In the genomic region with DNA sequence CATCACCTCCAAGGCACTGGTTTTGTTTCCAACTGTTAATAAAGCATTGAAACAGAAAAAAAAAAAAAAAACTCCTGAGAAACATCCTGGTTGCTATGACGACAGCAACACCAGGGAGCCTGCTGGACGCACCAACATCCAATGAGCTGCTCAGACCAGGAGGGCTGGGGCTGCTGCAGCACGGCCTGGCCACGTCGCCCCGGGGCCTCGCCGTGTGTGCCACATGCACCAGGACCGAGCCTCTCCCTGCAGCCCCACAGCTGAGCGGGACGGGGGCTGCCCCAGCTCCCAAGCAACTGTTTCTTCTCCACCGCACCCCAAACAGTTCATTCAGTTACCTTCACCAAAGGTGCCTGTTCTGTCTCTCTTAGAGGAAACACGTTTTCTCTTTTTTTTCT, we compare ENCODE assay signal across 10 cellular contexts. TPM values are rescaled to one million over a fixed set of nuclear protein-coding genes. Genes with fewer than 3 reads are reported as not detected.
DNase-seq lines count a peak whose midpoint lies in the region; ATAC-seq and TF ChIP-seq lines count a peak whose summit lies in the region.
"Had no signal": no experiment of that assay in that cellular context is flagged by ENCODE, and none has a peak within 500 bp of the region (broad histone marks: within the 10 kb centered on the region; RNA-seq: fewer than 3 reads in every experiment).

No MANE protein-coding gene starts in this region.

- H3K9me3 Mint-ChIP-seq in CD4-positive, alpha-beta T cell: no peaks in the 10 kb centered on the region
- H3K9me3 Mint-ChIP-seq in nephron progenitor cell: peaks cover 3% of the 10 kb centered on the region

- no TSS peak for BruUV-seq in Panc1 (replicated peaks; lab: Mats Ljungman, UMichigan)

- DNase-seq in CD4-positive, alpha-beta T cell: peak in 2 of 10 experiments; percentile 3 to 24
- DNase-seq in Panc1 (ENCODE audit: low read depth, low spot score) (no peak), foreskin keratinocyte (no peak), nephron progenitor cell (peak; percentile 34), DMS153 (lab: John Stamatoyannopoulos, UW) (no peak), HK-2 (ENCODE audit: unreplicated experiment) (no peak)
- DNase-seq in stimulated activated CD4-positive, alpha-beta T cell treated with anti-CD3 and anti-CD28 coated beads, Interleukin-12 subunit alpha, Interleukin-12 subunit beta, amount 100 ng/mL, for 4 hours: no peak
- DNase-seq: activated CD4-positive, alpha-beta T cell treated with anti-CD3 and anti-CD28 coated beads, Interleukin-2, amount 50 U/mL, for 48 hours had no signal

- no peak for TF ChIP-seq CTCF in CD4-positive, alpha-beta T cell (IDR thresholded peaks at IDR 0.05)
- TF ChIP-seq CTCF in Panc1 (IDR thresholded peaks at IDR 0.05) (no peak), foreskin keratinocyte (conservative IDR thresholded peaks at IDR 0.05) (no peak), nephron progenitor cell (IDR thresholded peaks at IDR 0.05) (no peak)

- H3K27me3 Mint-ChIP-seq in CD4-positive, alpha-beta T cell: no peaks in the 10 kb centered on the region
- peaks cover 24% of the 10 kb centered on the region for H3K27me3 Mint-ChIP-seq in nephron progenitor cell (ENCODE audit: low read depth, poor library complexity)

- no peaks in the 10 kb centered on the region for H3K9me3 ChIP-seq in CD4-positive, alpha-beta T cell (ENCODE audit: control insufficient read depth, low read length)
- no peaks in the 10 kb centered on the region for H3K9me3 ChIP-seq in Panc1 (ENCODE audit: control insufficient read depth, insufficient read depth, low read depth, low read length)

- H3K36me3 Mint-ChIP-seq in CD4-positive, alpha-beta T cell (ENCODE audit: low read depth): peaks cover 85% of the 10 kb centered on the region
- peaks cover 17% of the 10 kb centered on the region for H3K36me3 Mint-ChIP-seq in nephron progenitor cell (ENCODE audit: low read depth)

- no peak overlapping the region for H3K27ac ChIP-seq in CD4-positive, alpha-beta T cell (ENCODE audit: low read depth, low read length)
- H3K27ac ChIP-seq in Panc1 (ENCODE audit: low read length) (0 out of 2 replicates have a peak overlapping the region, but pooled peaks have one; percentile 34), foreskin keratinocyte (no peak overlapping the region)
- H3K27ac ChIP-seq: epithelial cell of prostate had no signal

- no peak for ATAC-seq in CD4-positive, alpha-beta T cell (ENCODE audit: poor library complexity)
- no peak for ATAC-seq in Panc1
- peak; percentile 16 for ATAC-seq in foreskin keratinocyte
- no peak for ATAC-seq in GM21423 (IDR thresholded peaks at IDR 0.05; ENCODE audit: unreplicated experiment)

- H3K4me1 ChIP-seq in Panc1 (ENCODE audit: control insufficient read depth, insufficient read depth, low read length) (no peaks in the 10 kb centered on the region), foreskin keratinocyte (peaks cover 5% of the 10 kb centered on the region)

- POLR2A ChIA-PET in CD4-positive, alpha-beta T cell (lab: Charles Lee): interaction anchor here (1.2 kb wide), 1 partner anchor 11 kb away, joined by 4 read pairs; no protein-coding TSS in a partner anchor
- POLR2A ChIA-PET in Panc1 (lab: Charles Lee): no interaction called here

- peaks cover 60% of the 10 kb centered on the region for H3K4me1 Mint-ChIP-seq in CD4-positive, alpha-beta T cell (ENCODE audit: low read depth)
- peaks cover 44% of the 10 kb centered on the region for H3K4me1 Mint-ChIP-seq in nephron progenitor cell

- H3K27me3 ChIP-seq in CD4-positive, alpha-beta T cell (ENCODE audit: control insufficient read depth, insufficient read depth, low read length): no peaks in the 10 kb centered on the region
- H3K27me3 ChIP-seq in Panc1 (ENCODE audit: control insufficient read depth, insufficient read depth, low read length) (no peaks in the 10 kb centered on the region), foreskin keratinocyte (no peaks in the 10 kb centered on the region)

- peak overlapping the region; percentile 11 for H3K4me3 Mint-ChIP-seq in CD4-positive, alpha-beta T cell
- no peak overlapping the region for H3K4me3 Mint-ChIP-seq in nephron progenitor cell

- CTCF ChIA-PET in CD4-positive, alpha-beta T cell (lab: Charles Lee): interaction anchor here (0.5 kb wide), 1 partner anchor 235 kb away, joined by 3 read pairs; no protein-coding TSS in a partner anchor
- CTCF ChIA-PET in Panc1 (lab: Charles Lee): interaction anchor here (0.5 kb wide), 1 partner anchor 26 kb away, joined by 9 read pairs; no protein-coding TSS in a partner anchor

- H3K36me3 ChIP-seq in Panc1 (ENCODE audit: control insufficient read depth, insufficient read depth, low read length): no peaks in the 10 kb centered on the region

- intact Hi-C loops in CD4-positive, alpha-beta T cell (cut with DNase I, micrococcal nuclease): no loop called here
- intact Hi-C loops in Panc1 (cut with micrococcal nuclease; ENCODE audit: unreplicated experiment): no loop called here

- no peak overlapping the region for H3K4me3 ChIP-seq in Panc1 (ENCODE audit: low read depth in 2 of 2, low read length in 2 of 2)

- H3K27ac Mint-ChIP-seq in CD4-positive, alpha-beta T cell: peak overlapping the region; percentile 87
- no peak overlapping the region for H3K27ac Mint-ChIP-seq in nephron progenitor cell

- in situ Hi-C loops in Panc1 (cut with HindIII; ENCODE audit: low pct_unique_long_range_greater_than_20kb, low sequenced_read_pairs): no loop called here

RNA-seq across cellular contexts. Expression of a gene that starts 54.5 kb away (rescaled TPM):
- 100 to 1,000 TPM; 181 to 184 TPM for total RNA-seq in CD4-positive, alpha-beta T cell
- 33.7 TPM for total RNA-seq in Panc1 (2021; ENCODE audit: unreplicated experiment)
- 38.4 TPM for polyA plus RNA-seq in Panc1 (2012; ENCODE audit: insufficient read length)
- 7.7 and 9.2 TPM in 2 replicates for total RNA-seq in foreskin keratinocyte
- 4.1 and 4.8 TPM in 2 replicates for polyA plus RNA-seq in foreskin keratinocyte
